ENCODE assay signal across 20 cellular contexts in genomic region chr2:231321021-231321420, GRCh38.
A peak's percentile ranks its signal among the peaks of the same experiment; 100 is the strongest.
DNase-seq lines count a peak whose midpoint lies in the region; FAIRE-seq and TF ChIP-seq lines count a peak whose summit lies in the region.
"Had no signal": no experiment of that assay in that cellular context is flagged by ENCODE, and none has a peak within 500 bp of the region (broad histone marks: within the 10 kb centered on the region; RNA-seq: fewer than 3 reads in every experiment).

No MANE protein-coding gene starts in this region.

- WGBS in endodermal cell (ENCODE audit: insufficient coverage in 1 of 2, insufficient read length in 1 of 2), 2 experiments: 93 to 100% methylated on average over 4 to 7 of the region's 7 CpGs
- 61 to 73% methylated on average over 7 of the region's 7 CpGs for WGBS in testis, 2 donors

- in situ Hi-C loops in brain microvascular endothelial cell (cut with HindIII; ENCODE audit: low pct_ligation_motif_present, low sequenced_read_pairs): loop anchor here (25.0 kb wide), 1 partner anchor 91 kb away; no protein-coding TSS in a partner anchor

- H3K36me3 ChIP-seq in endodermal cell (ENCODE audit: control insufficient read depth, insufficient read depth, low read length): peaks cover 3% of the 10 kb centered on the region
- no peaks in the 10 kb centered on the region for H3K36me3 ChIP-seq in testis (ENCODE audit: low read depth, missing control alignments)
- H3K36me3 ChIP-seq in brain microvascular endothelial cell (replicated peaks): peaks cover 2% of the 10 kb centered on the region
- H3K36me3 ChIP-seq: MG63, SJCRH30, vagina had no signal

- H3K9me3 ChIP-seq in endodermal cell (ENCODE audit: control insufficient read depth, low read length): peaks cover 12% of the 10 kb centered on the region
- no peaks in the 10 kb centered on the region for H3K9me3 ChIP-seq in testis
- H3K9me3 ChIP-seq: MG63, SJCRH30, vagina had no signal

- FAIRE-seq in GM19239 (lab: Jason Lieb, UNC): no peak
- FAIRE-seq: endothelial cell of umbilical vein, keratinocyte had no signal

- no peaks in the 10 kb centered on the region for H3K27me3 Mint-ChIP-seq in endodermal cell (ENCODE audit: insufficient read depth)
- H3K27me3 Mint-ChIP-seq in mesothelial cell of epicardium (ENCODE audit: low read depth): no peaks in the 10 kb centered on the region

- H3K4me3 Mint-ChIP-seq in endodermal cell (no peak overlapping the region), mesothelial cell of epicardium (no peak overlapping the region)
- H3K4me3 Mint-ChIP-seq: H9; T-helper 2 cell treated with Interferon-gamma antibody and Interleukin-4, amounts not matched to agents 5 μg/mL and 100 μg/mL, for 36 hours had no signal

- no peak overlapping the region for H3K9ac ChIP-seq in endodermal cell (ENCODE audit: extremely low read depth, low read length, poor library complexity, severe bottlenecking)

- H3K27ac Mint-ChIP-seq in endodermal cell: peak overlapping the region; percentile 74
- peak overlapping the region; percentile 66 for H3K27ac Mint-ChIP-seq in mesothelial cell of epicardium
- H3K27ac Mint-ChIP-seq: T-helper 2 cell treated with Interferon-gamma antibody and Interleukin-4, amounts not matched to agents 5 μg/mL and 100 μg/mL, for 36 hours had no signal

- DNase-seq in NCI-H510A (lab: John Stamatoyannopoulos, UW): peak; percentile 69
- no peak for DNase-seq in endodermal cell
- DNase-seq in mesothelial cell of epicardium (ENCODE audit: low spot score in 2 of 2, unreplicated experiment in 2 of 2): peak in 1 of 2 experiments; percentile 19
- DNase-seq in testis: peak; percentile 57
- DNase-seq in HuH-7.5 (ENCODE audit: low spot score): no peak
- DNase-seq in GM19239 (ENCODE audit: insufficient read length, low spot score): no peak
- DNase-seq in brain microvascular endothelial cell: no peak
- DNase-seq: activated CD4-positive, alpha-beta T cell treated with anti-CD3 and anti-CD28 coated beads, Interleukin-2, amount 50 U/mL, for 1 hour; activated T-cell treated with anti-CD3 and anti-CD28 coated beads, Interleukin-2, amount 50 U/mL, for 1 hour; cerebellar nuclear complex; DMS79 treated with DMSO at 0.1 percent for 48 hours; H9; MG63; SJCRH30; stimulated activated CD4-positive, alpha-beta T cell treated with anti-CD3 and anti-CD28 coated beads, Interleukin-4, amount 100 ng/mL, for 24 hours had no signal

- H3K4me3 ChIP-seq in endodermal cell (ENCODE audit: low read length): no peak overlapping the region
- no peak overlapping the region for H3K4me3 ChIP-seq in testis
- no peak overlapping the region for H3K4me3 ChIP-seq in brain microvascular endothelial cell (ENCODE audit: low read depth, low read length)
- H3K4me3 ChIP-seq: MG63, SJCRH30, vagina had no signal

- peaks cover 10% of the 10 kb centered on the region for H3K36me3 Mint-ChIP-seq in endodermal cell (ENCODE audit: low read depth)
- peaks cover 29% of the 10 kb centered on the region for H3K36me3 Mint-ChIP-seq in mesothelial cell of epicardium

- peaks cover 7% of the 10 kb centered on the region for H3K4me1 ChIP-seq in endodermal cell (ENCODE audit: control insufficient read depth, insufficient read depth, low read length)
- peaks cover 4% of the 10 kb centered on the region for H3K4me1 ChIP-seq in testis
- H3K4me1 ChIP-seq: vagina had no signal

- H3K4me1 Mint-ChIP-seq in endodermal cell: peaks cover 9% of the 10 kb centered on the region
- peaks cover 3% of the 10 kb centered on the region for H3K4me1 Mint-ChIP-seq in mesothelial cell of epicardium

- no peak overlapping the region for H3K27ac ChIP-seq in endodermal cell (ENCODE audit: low read depth, low read length)
- H3K27ac ChIP-seq in testis: peak overlapping the region in 1 of 2 donors; percentile 41
- no peak overlapping the region for H3K27ac ChIP-seq in brain microvascular endothelial cell
- H3K27ac ChIP-seq: C4-2B, SJCRH30, vagina had no signal

- intact Hi-C loops in testis (cut with DNase I; ENCODE audit: low total_unique reads): no loop called here

- TF ChIP-seq CTCF in endodermal cell (conservative IDR thresholded peaks at IDR 0.05) (no peak), mesothelial cell of epicardium (IDR thresholded peaks at IDR 0.05; ENCODE audit: unreplicated experiment) (no peak), testis (IDR thresholded peaks at IDR 0.05) (no peak), brain microvascular endothelial cell (IDR thresholded peaks at IDR 0.05; ENCODE audit: low read depth, low read length, missing control alignments) (no peak)

- H3K9me3 Mint-ChIP-seq in endodermal cell: peaks cover 6% of the 10 kb centered on the region
- H3K9me3 Mint-ChIP-seq in mesothelial cell of epicardium: peaks cover 14% of the 10 kb centered on the region

- no peaks in the 10 kb centered on the region for H3K27me3 ChIP-seq in endodermal cell (ENCODE audit: control insufficient read depth, insufficient read depth, low read length, poor library complexity, severe bottlenecking)
- no peaks in the 10 kb centered on the region for H3K27me3 ChIP-seq in testis
- H3K27me3 ChIP-seq in brain microvascular endothelial cell (replicated peaks): no peaks in the 10 kb centered on the region
- H3K27me3 ChIP-seq: MG63, SJCRH30, vagina had no signal

- TF ChIP-seq POLR2A in testis (IDR thresholded peaks at IDR 0.05): no peak

Comparison
In these comparisons a context has a peak if more than half of its experiments do, and no peak if none do; other contexts are left out.
1. DNase-seq: peak in NCI-H510A (single experiment) and testis (single experiment); none in endodermal cell (single experiment), HuH-7.5 (single experiment), GM19239 (single experiment) and brain microvascular endothelial cell (single experiment).